In the genomic region with DNA sequence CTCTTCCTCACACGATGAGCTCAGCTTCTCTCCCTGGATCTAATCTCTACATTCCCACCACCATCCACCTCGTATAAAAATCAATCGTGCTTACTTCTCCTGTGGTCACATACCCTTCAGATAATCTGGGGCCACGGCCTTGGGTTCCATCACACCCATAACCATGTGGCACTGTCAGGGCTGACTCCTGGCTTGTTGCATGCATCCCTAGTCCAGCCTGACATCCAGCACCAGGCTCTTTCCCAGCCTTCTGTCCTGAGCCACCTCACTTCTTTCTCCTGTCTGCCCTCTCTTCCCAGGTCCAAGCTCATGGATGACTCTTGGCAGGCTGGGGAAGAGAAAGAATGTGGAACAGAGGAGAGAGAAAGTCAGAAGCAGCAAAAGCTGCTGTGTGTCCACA, we compare ENCODE assay signal across 16 cellular contexts.
DNase-seq lines count a peak whose midpoint lies in the region; ATAC-seq and TF ChIP-seq lines count a peak whose summit lies in the region.
"Had no signal": no experiment of that assay in that cellular context is flagged by ENCODE, and none has a peak within 500 bp of the region (broad histone marks: within the 10 kb centered on the region; RNA-seq: fewer than 3 reads in every experiment).

No MANE protein-coding gene starts in this region.

- H3K79me2 ChIP-seq in DOHH2 (ENCODE audit: control insufficient read depth, low read length) = peaks cover 100% of the 10 kb centered on the region
- no peaks in the 10 kb centered on the region for H3K79me2 ChIP-seq in smooth muscle cell (ENCODE audit: low read depth)

- H3K36me3 ChIP-seq in DOHH2 (ENCODE audit: control insufficient read depth, low read length) (peaks cover 98% of the 10 kb centered on the region), SJCRH30 (no peaks in the 10 kb centered on the region), esophagus squamous epithelium (no peaks in the 10 kb centered on the region), smooth muscle cell (ENCODE audit: low read depth) (no peaks in the 10 kb centered on the region)

- 84 to 85% methylated on average over 4 of the region's 4 CpGs for WGBS in esophagus squamous epithelium, 2 donors
- WGBS in smooth muscle cell (ENCODE audit: low lambda C conversion rate) = 87% methylated on average over 4 of the region's 4 CpGs

- no peak for DNase-seq in SJCRH30
- no peak for DNase-seq in esophagus squamous epithelium (lab: John Stamatoyannopoulos, UW)
- DNase-seq in smooth muscle cell (lab: John Stamatoyannopoulos, UW; ENCODE audit: unreplicated experiment) = no peak
- DNase-seq in NCI-H2081 treated with DMSO at 0.1 percent for 48 hours (lab: John Stamatoyannopoulos, UW) = no peak
- no peak for DNase-seq in NCI-H1436 (lab: John Stamatoyannopoulos, UW)
- DNase-seq in natural killer cell treated with Interleukin-12 subunit alpha and Interleukin-12 subunit beta and Interleukin-15 and Interleukin-18, amount 100 ng/mL, for 72 hours (ENCODE audit: low spot score) = no peak
- DNase-seq: activated CD8-positive, alpha-beta memory T cell treated with anti-CD3 and anti-CD28 coated beads, Interleukin-2, amount 50 U/mL, for 48 hours; DMS 273 treated with DMSO at 0.1 percent for 48 hours; endodermal cell; foreskin melanocyte; H9; NCI-H1417; NK-92 treated with Interleukin-12 subunit alpha and Interleukin-12 subunit beta, amount 100 ng/mL, for 24 hours; T-helper 17 cell had no signal

- no peaks in the 10 kb centered on the region for H3K9me2 ChIP-seq in DOHH2 (replicated peaks; ENCODE audit: control insufficient read depth, low read length)

- no peak for ATAC-seq in natural killer cell treated with Interleukin-12 subunit alpha and Interleukin-12 subunit beta and Interleukin-15 and Interleukin-18, amount 100 ng/mL, for 72 hours
- ATAC-seq: T-helper 17 cell had no signal

- H3K9ac ChIP-seq in smooth muscle cell (ENCODE audit: low read depth) = no peak overlapping the region

- H3F3A ChIP-seq in DOHH2 (ENCODE audit: control insufficient read depth, insufficient read depth) = peaks cover 47% of the 10 kb centered on the region
- H3F3A ChIP-seq in smooth muscle cell (ENCODE audit: low read depth) = no peaks in the 10 kb centered on the region

- H3K27me3 Mint-ChIP-seq in natural killer cell treated with Interleukin-12 subunit alpha and Interleukin-12 subunit beta and Interleukin-15 and Interleukin-18, amount 100 ng/mL, for 72 hours = peaks cover 16 to 22% of the 10 kb centered on the region in 2 donors
- H3K27me3 Mint-ChIP-seq: central memory CD8-positive, alpha-beta T cell; T-helper 17 cell had no signal

- no peaks in the 10 kb centered on the region for H3K27me3 ChIP-seq in DOHH2 (ENCODE audit: control insufficient read depth, low read length)
- H3K27me3 ChIP-seq in SJCRH30 = no peaks in the 10 kb centered on the region; the same call in 1 of the 2 replicates
- H3K27me3 ChIP-seq in esophagus squamous epithelium = no peaks in the 10 kb centered on the region
- H3K27me3 ChIP-seq in smooth muscle cell (ENCODE audit: low read depth) = no peaks in the 10 kb centered on the region

- no peak for TF ChIP-seq CTCF in DOHH2 (IDR thresholded peaks at IDR 0.05; ENCODE audit: low read depth, low read length, poor library complexity, severe bottlenecking)
- no peak for TF ChIP-seq CTCF in esophagus squamous epithelium (IDR thresholded peaks at IDR 0.05)
- TF ChIP-seq CTCF in smooth muscle cell (IDR thresholded peaks at IDR 0.05; ENCODE audit: borderline replicate concordance, insufficient read depth, poor library complexity, severe bottlenecking) = no peak

- H3K4me3 ChIP-seq in DOHH2 (ENCODE audit: low read length) (no peak overlapping the region), SJCRH30 (no peak overlapping the region), esophagus squamous epithelium (no peak overlapping the region), smooth muscle cell (no peak overlapping the region)

- no peaks in the 10 kb centered on the region for H3K9me3 ChIP-seq in DOHH2 (ENCODE audit: control insufficient read depth, insufficient read depth, low read length)
- H3K9me3 ChIP-seq in SJCRH30 (replicated peaks) = no peaks in the 10 kb centered on the region; the same call in 1 of the 2 replicates
- H3K9me3 ChIP-seq in esophagus squamous epithelium = no peaks in the 10 kb centered on the region
- no peaks in the 10 kb centered on the region for H3K9me3 ChIP-seq in smooth muscle cell (replicated peaks; ENCODE audit: low read depth)

- H2AFZ ChIP-seq in smooth muscle cell (ENCODE audit: low read depth) = no peak overlapping the region

- no peaks in the 10 kb centered on the region for H3K36me3 Mint-ChIP-seq in natural killer cell treated with Interleukin-12 subunit alpha and Interleukin-12 subunit beta and Interleukin-15 and Interleukin-18, amount 100 ng/mL, for 72 hours

- H4K20me1 ChIP-seq in DOHH2 (ENCODE audit: control insufficient read depth, insufficient read depth, low read depth, low read length) = peaks cover 70% of the 10 kb centered on the region
- H4K20me1 ChIP-seq in smooth muscle cell (ENCODE audit: low read depth) = no peaks in the 10 kb centered on the region

- no peak overlapping the region for H3K4me3 Mint-ChIP-seq in natural killer cell treated with Interleukin-12 subunit alpha and Interleukin-12 subunit beta and Interleukin-15 and Interleukin-18, amount 100 ng/mL, for 72 hours
- H3K4me3 Mint-ChIP-seq: central memory CD8-positive, alpha-beta T cell; endodermal cell; H9 had no signal

- H3K27ac ChIP-seq in DOHH2 (ENCODE audit: low read depth, low read length) (no peak overlapping the region), SJCRH30 (peak overlapping the region; percentile 71), esophagus squamous epithelium (peak overlapping the region in 3 of 4 donors; percentile 59 to 83 (median 81)), smooth muscle cell (ENCODE audit: low read depth) (peak overlapping the region; percentile 83)

- peaks cover 8 to 25% of the 10 kb centered on the region in 2 donors for H3K4me1 Mint-ChIP-seq in natural killer cell treated with Interleukin-12 subunit alpha and Interleukin-12 subunit beta and Interleukin-15 and Interleukin-18, amount 100 ng/mL, for 72 hours (ENCODE audit: low read depth in 2 of 2)
- H3K4me1 Mint-ChIP-seq: endodermal cell, H9 had no signal

- intact Hi-C loops in esophagus squamous epithelium (cut with DNase I) = loop anchor here (10.0 kb wide), 1 partner anchor 198 kb away; the partner anchor contains the start of gene BACH2

- H3K27ac Mint-ChIP-seq in natural killer cell treated with Interleukin-12 subunit alpha and Interleukin-12 subunit beta and Interleukin-15 and Interleukin-18, amount 100 ng/mL, for 72 hours = no peak overlapping the region
- H3K27ac Mint-ChIP-seq: endodermal cell, T-helper 17 cell had no signal

- H3K4me2 ChIP-seq in DOHH2 (ENCODE audit: low read length) = peak overlapping the region; percentile 3; the same call in 1 of the 2 replicates
- H3K4me2 ChIP-seq in smooth muscle cell = peak overlapping the region; percentile 25

- no peak for TF ChIP-seq POLR2A in esophagus squamous epithelium (IDR thresholded peaks at IDR 0.05)

- no peaks in the 10 kb centered on the region for H3K9me3 Mint-ChIP-seq in natural killer cell treated with Interleukin-12 subunit alpha and Interleukin-12 subunit beta and Interleukin-15 and Interleukin-18, amount 100 ng/mL, for 72 hours
- H3K9me3 Mint-ChIP-seq: central memory CD8-positive, alpha-beta T cell; endodermal cell had no signal

- H3K4me1 ChIP-seq in DOHH2 (ENCODE audit: control insufficient read depth, low read length) (peaks cover 92% of the 10 kb centered on the region), SJCRH30 (peaks cover 21% of the 10 kb centered on the region), esophagus squamous epithelium (peaks cover 8 to 20% (median 18%) of the 10 kb centered on the region in 3 donors), smooth muscle cell (ENCODE audit: low read depth) (peaks cover 11% of the 10 kb centered on the region)
